10 cellular contexts compared by ENCODE assay signal in genomic region chr20:57711311-57711712, GRCh38. TPM values are rescaled to one million over a fixed set of nuclear protein-coding genes. Genes with fewer than 3 reads are reported as not detected.
DNase-seq lines count a peak whose midpoint lies in the region; FAIRE-seq and TF ChIP-seq lines count a peak whose summit lies in the region.
"Had no signal": no experiment of that assay in that cellular context is flagged by ENCODE, and none has a peak within 500 bp of the region (broad histone marks: within the 10 kb centered on the region; RNA-seq: fewer than 3 reads in every experiment).

No MANE protein-coding gene starts in this region.

- H3K9ac ChIP-seq in skeletal muscle tissue (ENCODE audit: low read depth in 1 of 3, low read length in 3 of 3) = peak overlapping the region in 2 of 3 donors; percentile 90 to 91

- FAIRE-seq in RCC 7860 (lab: Jason Lieb, UNC) = no peak

- DNase-seq in GM03348 (ENCODE audit: low spot score) = peak; percentile 24
- DNase-seq in RCC 7860 (ENCODE audit: low spot score) = peak; percentile 31
- DNase-seq in esophagus muscularis mucosa (ENCODE audit: extremely low spot score) = no peak
- DNase-seq in OCI-M2 (lab: John Stamatoyannopoulos, UW; ENCODE audit: unreplicated experiment) = no peak
- no peak for DNase-seq in NCI-H524 (lab: John Stamatoyannopoulos, UW)
- no peak for DNase-seq in DMS53 treated with DMSO at 0.1 percent for 48 hours (lab: John Stamatoyannopoulos, UW; ENCODE audit: unreplicated experiment)
- no peak for DNase-seq in ureter (ENCODE audit: low spot score)
- DNase-seq: T-helper 1 cell had no signal

- no peaks in the 10 kb centered on the region for H3K36me3 ChIP-seq in esophagus muscularis mucosa
- H3K36me3 ChIP-seq in skeletal muscle tissue (ENCODE audit: control insufficient read depth in 3 of 3, insufficient read depth in 3 of 3, low read length in 3 of 3) = no peaks in the 10 kb centered on the region
- H3K36me3 ChIP-seq: cardiac muscle cell had no signal

- H3K4me3 ChIP-seq in esophagus muscularis mucosa (peak overlapping the region in 3 of 4 donors; percentile 67 to 82 (median 80)), skeletal muscle tissue (ENCODE audit: low read length in 3 of 3) (peak overlapping the region; percentile 83 to 85 (median 85))

- intact Hi-C loops in esophagus muscularis mucosa (cut with DNase I) = loop anchor here (5.0 kb wide), 1 partner anchor 36 kb away; no protein-coding TSS in a partner anchor

- TF ChIP-seq CTCF in esophagus muscularis mucosa (IDR thresholded peaks at IDR 0.05) = no peak

- H3K27ac ChIP-seq in esophagus muscularis mucosa (replicated peaks in 1 of 4) = peak overlapping the region; percentile 88 to 94 (median 90)
- H3K27ac ChIP-seq in skeletal muscle tissue (ENCODE audit: low read depth, low read length) = peak overlapping the region; percentile 91
- H3K27ac ChIP-seq: cardiac muscle cell had no signal

- H3K27me3 ChIP-seq in esophagus muscularis mucosa (no peaks in the 10 kb centered on the region), skeletal muscle tissue (ENCODE audit: control insufficient read depth in 3 of 3, insufficient read depth in 3 of 3, low read length in 3 of 3) (no peaks in the 10 kb centered on the region)

- WGBS in esophagus muscularis mucosa = 65% methylated on average over 5 of the region's 8 CpGs

- H3K9me3 ChIP-seq in esophagus muscularis mucosa (no peaks in the 10 kb centered on the region), skeletal muscle tissue (ENCODE audit: control insufficient read depth in 3 of 3, low read length in 3 of 3) (no peaks in the 10 kb centered on the region)

- TF ChIP-seq POLR2A in esophagus muscularis mucosa (IDR thresholded peaks at IDR 0.05; ENCODE audit: low read depth) = no peak

- H3K4me1 ChIP-seq in esophagus muscularis mucosa (peaks cover 50 to 81% (median 78%) of the 10 kb centered on the region in 4 donors), skeletal muscle tissue (ENCODE audit: control insufficient read depth in 3 of 3, insufficient read depth in 3 of 3, low read length in 3 of 3) (peaks cover 74 to 80% (median 77%) of the 10 kb centered on the region in 3 donors)

- no peak for TF ChIP-seq EP300 in esophagus muscularis mucosa (IDR thresholded peaks at IDR 0.05)

RNA-seq across cellular contexts. Expression of gene PMEPA1, which starts 1.5 kb away (rescaled TPM):
- 10 to 100 TPM; 10.4 to 37.8 (median 17.4) TPM for total RNA-seq in esophagus muscularis mucosa
- total RNA-seq in skeletal muscle tissue = 5.2 TPM
- total RNA-seq in ureter = 15.2 TPM

Comparison
In these comparisons a context has a peak if more than half of its experiments do, and no peak if none do; other contexts are left out.
1. DNase-seq: peak in GM03348 (single experiment) and RCC 7860 (single experiment); none in esophagus muscularis mucosa (single experiment), OCI-M2 (single experiment), NCI-H524 (0 of 2), DMS53 treated with DMSO at 0.1 percent for 48 hours (single experiment) and ureter (single experiment).